Comparison of ENCODE assay signal across 10 cellular contexts in genomic region chr1:242243472-242243871, GRCh38.
A peak's percentile ranks its signal among the peaks of the same experiment; 100 is the strongest.
DNase-seq lines count a peak whose midpoint lies in the region; ATAC-seq lines count a peak whose summit lies in the region.
"Had no signal": no experiment of that assay in that cellular context is flagged by ENCODE, and none has a peak within 500 bp of the region (broad histone marks: within the 10 kb centered on the region; RNA-seq: fewer than 3 reads in every experiment).

No MANE protein-coding gene starts in this region.

- H3K4me1 ChIP-seq in neuronal stem cell (ENCODE audit: control insufficient read depth in 2 of 2, insufficient read depth in 1 of 2, low read depth in 1 of 2, low read length in 2 of 2) = peaks cover 7 to 12% of the 10 kb centered on the region in 2 donors

- H3K9ac ChIP-seq in neuronal stem cell (ENCODE audit: low read depth, low read length, poor library complexity) = no peak overlapping the region

- no peaks in the 10 kb centered on the region for H3K27me3 ChIP-seq in neuronal stem cell (ENCODE audit: control insufficient read depth in 3 of 3, insufficient read depth in 3 of 3, low read depth in 1 of 3, low read length in 3 of 3)
- H3K27me3 ChIP-seq: neutrophil had no signal

- H3K9me3 ChIP-seq in neuronal stem cell (replicated peaks in 1 of 2; ENCODE audit: control insufficient read depth in 2 of 2, insufficient read depth in 1 of 2, low read depth in 1 of 2, low read length in 2 of 2) = no peaks in the 10 kb centered on the region
- H3K9me3 ChIP-seq: neutrophil had no signal

- no peak overlapping the region for H3K4me3 ChIP-seq in neuronal stem cell (ENCODE audit: low read length in 2 of 2)

- no peak overlapping the region for H3K14ac ChIP-seq in neuronal stem cell (ENCODE audit: low read length)

- H4K91ac ChIP-seq in neuronal stem cell (ENCODE audit: low read depth, low read length, poor library complexity) = no peak overlapping the region

- H2BK120ac ChIP-seq in neuronal stem cell (ENCODE audit: low read depth, low read length) = no peak overlapping the region

- DNase-seq in neuronal stem cell (ENCODE audit: low spot score) (no peak), ureter (ENCODE audit: low spot score) (no peak), NCI-H2196 treated with DMSO at 0.1 percent for 48 hours (lab: John Stamatoyannopoulos, UW; ENCODE audit: unreplicated experiment) (no peak)
- no peak for DNase-seq in stimulated activated CD4-positive, alpha-beta T cell treated with anti-CD3 and anti-CD28 coated beads, Interleukin-1b, Interleukin-23, amount 100 ng/mL, for 48 hours
- no peak for DNase-seq in stimulated activated naive CD4-positive, alpha-beta T cell treated with Interleukin-2 at 50 U/mL for 16 hours (lab: John Stamatoyannopoulos, UW)
- DNase-seq: NCI-H1417 had no signal

- H2BK5ac ChIP-seq in neuronal stem cell (ENCODE audit: low read length) = no peak overlapping the region

- peak overlapping the region; percentile 73 for H2AFZ ChIP-seq in neuronal stem cell (ENCODE audit: low read length)

- no CpG with 5 or more reads among the region's 1 CpG for WGBS in neuronal stem cell (ENCODE audit: extremely low coverage in 2 of 2, insufficient read length in 2 of 2, insufficient replicate concordance in 1 of 2), 2 donors

- H2BK15ac ChIP-seq in neuronal stem cell (ENCODE audit: low read length) = no peak overlapping the region

- ATAC-seq in GM18907 (IDR thresholded peaks at IDR 0.05; ENCODE audit: unreplicated experiment) = peak; percentile 95
- ATAC-seq in GM21825 (IDR thresholded peaks at IDR 0.05; ENCODE audit: unreplicated experiment) = peak; percentile 85
- ATAC-seq in HG03521 (IDR thresholded peaks at IDR 0.05; ENCODE audit: unreplicated experiment) = peak; percentile 85

- H2BK12ac ChIP-seq in neuronal stem cell (ENCODE audit: low read length) = no peak overlapping the region

- no peak overlapping the region for H3K4ac ChIP-seq in neuronal stem cell (ENCODE audit: low read length)

- H2AK5ac ChIP-seq in neuronal stem cell (ENCODE audit: low read depth, low read length) = no peak overlapping the region

- no peak overlapping the region for H3K27ac ChIP-seq in neuronal stem cell (replicated peaks; ENCODE audit: low read length)
- H3K27ac ChIP-seq: neutrophil had no signal

- H4K8ac ChIP-seq in neuronal stem cell (ENCODE audit: low read depth, low read length) = no peak overlapping the region

- no peak overlapping the region for H3K18ac ChIP-seq in neuronal stem cell (ENCODE audit: low read length)

- no peak overlapping the region for H3K4me2 ChIP-seq in neuronal stem cell (ENCODE audit: insufficient read depth, low read length, poor library complexity, severe bottlenecking)

- H3K79me1 ChIP-seq in neuronal stem cell (ENCODE audit: low read depth, low read length) = no peaks in the 10 kb centered on the region

- no peaks in the 10 kb centered on the region for H3K36me3 ChIP-seq in neuronal stem cell (replicated peaks in 1 of 2; ENCODE audit: control insufficient read depth in 2 of 2, insufficient read depth in 2 of 2, low read length in 2 of 2)
- H3K36me3 ChIP-seq: neutrophil had no signal

- no peak overlapping the region for H3K23ac ChIP-seq in neuronal stem cell (ENCODE audit: low read depth, low read length, poor library complexity)
